ENCODE assay signal across 8 cellular contexts in the genomic region with DNA sequence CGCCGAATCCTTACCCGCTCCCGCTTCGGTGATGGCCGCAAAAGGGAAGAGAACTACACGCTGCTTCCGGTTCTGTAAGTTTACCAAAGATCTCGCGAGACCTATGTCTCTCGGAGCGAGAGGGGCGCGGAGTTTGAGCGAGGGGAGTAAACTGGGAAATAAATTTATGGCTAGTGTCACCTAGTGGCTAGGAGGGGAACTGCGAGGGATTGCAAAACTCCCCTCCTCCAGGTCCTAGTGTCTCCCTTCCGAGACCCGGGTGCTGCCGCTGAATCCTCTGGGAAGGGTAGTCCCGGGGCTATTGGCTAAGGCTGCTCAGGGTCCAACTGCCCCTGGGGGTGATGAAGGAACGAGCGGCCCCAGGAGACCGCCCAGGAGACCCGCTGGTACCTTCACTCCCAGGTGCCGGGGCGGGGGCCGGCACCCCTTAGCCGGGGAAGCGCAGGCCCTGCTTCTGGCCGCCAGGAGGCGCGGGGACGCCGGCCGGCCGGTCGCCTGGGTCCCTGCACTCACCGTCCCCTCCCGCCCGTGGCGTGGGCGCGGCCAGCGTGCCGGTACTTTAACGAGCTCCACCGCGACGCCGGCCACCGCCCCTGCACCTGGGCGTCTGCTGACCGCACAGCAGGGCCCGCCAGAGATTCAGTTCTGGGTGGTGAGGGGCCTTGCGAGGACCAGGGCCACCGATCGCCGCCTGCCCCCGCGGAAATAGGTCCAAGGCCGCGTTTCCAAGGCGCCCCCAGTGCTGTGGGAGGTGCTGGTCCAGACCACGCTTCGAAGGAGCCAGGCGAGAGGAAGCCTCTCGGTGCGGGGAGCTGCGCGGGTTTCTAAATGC. TPM values are rescaled to one million over a fixed set of nuclear protein-coding genes. Genes with fewer than 3 reads are reported as not detected.
DNase-seq lines count a peak whose midpoint lies in the region; ATAC-seq, FAIRE-seq and TF ChIP-seq lines count a peak whose summit lies in the region.

TSS of gene RPL26 (minus strand) at position 51 of the 832 bp plus-strand sequence. CDS start 883 bp downstream, outside the sequence.

- peaks cover 48% of the 10 kb centered on the region for H3K4me1 Mint-ChIP-seq in activated naive CD8-positive, alpha-beta T cell treated with anti-CD3 and anti-CD28 coated beads for 36 hours

- intact Hi-C loops in Right ventricle myocardium inferior (cut with DNase I) (loop anchor here (2.0 kb wide), 1 partner anchor 51 kb away; the partner anchor contains the start of gene NDEL1), pancreas (cut with DNase I) (no loop called here)

- 0% methylated on average over 53 to 70 of the region's 70 CpGs for WGBS in pancreas, 2 donors
- WGBS in tibial nerve, 2 donors = 1 to 2% methylated on average over 17 to 19 of the region's 70 CpGs

- FAIRE-seq in pancreas (lab: Jason Lieb, UNC) = peak; percentile 75

- H3K9me3 Mint-ChIP-seq in activated naive CD8-positive, alpha-beta T cell treated with anti-CD3 and anti-CD28 coated beads for 36 hours = no peaks in the 10 kb centered on the region

- peaks cover 47% of the 10 kb centered on the region for H3K36me3 Mint-ChIP-seq in activated naive CD8-positive, alpha-beta T cell treated with anti-CD3 and anti-CD28 coated beads for 36 hours

- TF ChIP-seq CTCF in pancreas (IDR thresholded peaks at IDR 0.05) (peak; percentile 97 to 100 (median 99)), tibial nerve (IDR thresholded peaks at IDR 0.05) (peak; percentile 97 to 100 (median 99))

- H3K4me3 ChIP-seq in pancreas (peak within 1 kb of the TSS; percentile 59 to 87 (median 78)), tibial nerve (peak within 1 kb of the TSS; percentile 51 to 82 (median 69))

- H3K36me3 ChIP-seq in pancreas (peaks cover 0 to 33% (median 19%) of the 10 kb centered on the region in 3 donors), tibial nerve (peaks cover 0 to 33% (median 9%) of the 10 kb centered on the region in 3 donors)

- no peaks in the 10 kb centered on the region for H3K27me3 ChIP-seq in pancreas
- no peaks in the 10 kb centered on the region for H3K27me3 ChIP-seq in tibial nerve

- H3K27ac ChIP-seq in pancreas (peak within 1 kb of the TSS; percentile 63 to 83 (median 78)), tibial nerve (peak within 1 kb of the TSS; percentile 63 to 91 (median 86))

- H3K27me3 Mint-ChIP-seq in activated naive CD8-positive, alpha-beta T cell treated with anti-CD3 and anti-CD28 coated beads for 36 hours = peaks cover 5% of the 10 kb centered on the region

- peak within 1 kb of the TSS; percentile 99 for H3K27ac Mint-ChIP-seq in activated naive CD8-positive, alpha-beta T cell treated with anti-CD3 and anti-CD28 coated beads for 36 hours

- H3K4me3 Mint-ChIP-seq in activated naive CD8-positive, alpha-beta T cell treated with anti-CD3 and anti-CD28 coated beads for 36 hours = peak within 1 kb of the TSS; percentile 97

- ATAC-seq in HG02610 (IDR thresholded peaks at IDR 0.05; ENCODE audit: unreplicated experiment) = peak; percentile 84
- peak; percentile 93 for ATAC-seq in Right ventricle myocardium inferior
- peak; percentile 91 to 96 (median 92) for ATAC-seq in pancreas

- peak; percentile 96 for TF ChIP-seq POLR2A in GM10847 (IDR thresholded peaks at IDR 0.05; ENCODE audit: extremely low read depth, insufficient read length)
- peak; percentile 29 to 64 for TF ChIP-seq POLR2A in tibial nerve (IDR thresholded peaks at IDR 0.05)

- H3K4me1 ChIP-seq in pancreas = peaks cover 27 to 35% (median 29%) of the 10 kb centered on the region in 3 donors
- peaks cover 0 to 53% (median 25%) of the 10 kb centered on the region in 4 donors for H3K4me1 ChIP-seq in tibial nerve

- TF ChIP-seq EP300 in tibial nerve (IDR thresholded peaks at IDR 0.05) = peak; percentile 55 to 93

- DNase-seq in NCI-H1092 treated with DMSO at 0.1 percent for 48 hours (lab: John Stamatoyannopoulos, UW) (peak; percentile 97), SKM-1 treated with dmso at 0.1 percent for 144 hours (lab: John Stamatoyannopoulos, UW; ENCODE audit: unreplicated experiment) (peak; percentile 73), Right ventricle myocardium inferior (ENCODE audit: missing footprints) (peak; percentile 96), pancreas (peak; percentile 93 to 97 (median 96)), tibial nerve (ENCODE audit: low spot score in 2 of 2) (peak; percentile 96 to 98)
- DNase-seq in activated naive CD8-positive, alpha-beta T cell treated with anti-CD3 and anti-CD28 coated beads for 36 hours = peak; percentile 92

- H3K9me3 ChIP-seq in pancreas = no peaks in the 10 kb centered on the region
- no peaks in the 10 kb centered on the region for H3K9me3 ChIP-seq in tibial nerve

RNA-seq across cellular contexts. Expression of gene RPL26, which starts in this region (rescaled TPM):
- total RNA-seq in activated naive CD8-positive, alpha-beta T cell treated with anti-CD3 and anti-CD28 coated beads for 36 hours = 1,000 to 10,000 TPM; 2,835 to 2,863 TPM
- total RNA-seq in Right ventricle myocardium inferior = 1,104 TPM
- total RNA-seq in pancreas = 1,000 to 10,000 TPM in 3 of 6 donors, 100 to 1,000 TPM in 3; 608 to 1,143 (median 994) TPM
- polyA plus RNA-seq in pancreas = 1,000 to 10,000 TPM; 1,120 to 1,890 TPM
- 1,000 to 10,000 TPM; 2,635 to 3,277 (median 2,694) TPM for total RNA-seq in tibial nerve

Comparison
In these comparisons a context has a peak if more than half of its experiments do, and no peak if none do; other contexts are left out.
1. Peak in every context shown above with its lines: DNase-seq, ATAC-seq, H3K4me3 ChIP-seq and H3K27ac ChIP-seq.